ENCODE assay signal across 7 cellular contexts in the genomic region with DNA sequence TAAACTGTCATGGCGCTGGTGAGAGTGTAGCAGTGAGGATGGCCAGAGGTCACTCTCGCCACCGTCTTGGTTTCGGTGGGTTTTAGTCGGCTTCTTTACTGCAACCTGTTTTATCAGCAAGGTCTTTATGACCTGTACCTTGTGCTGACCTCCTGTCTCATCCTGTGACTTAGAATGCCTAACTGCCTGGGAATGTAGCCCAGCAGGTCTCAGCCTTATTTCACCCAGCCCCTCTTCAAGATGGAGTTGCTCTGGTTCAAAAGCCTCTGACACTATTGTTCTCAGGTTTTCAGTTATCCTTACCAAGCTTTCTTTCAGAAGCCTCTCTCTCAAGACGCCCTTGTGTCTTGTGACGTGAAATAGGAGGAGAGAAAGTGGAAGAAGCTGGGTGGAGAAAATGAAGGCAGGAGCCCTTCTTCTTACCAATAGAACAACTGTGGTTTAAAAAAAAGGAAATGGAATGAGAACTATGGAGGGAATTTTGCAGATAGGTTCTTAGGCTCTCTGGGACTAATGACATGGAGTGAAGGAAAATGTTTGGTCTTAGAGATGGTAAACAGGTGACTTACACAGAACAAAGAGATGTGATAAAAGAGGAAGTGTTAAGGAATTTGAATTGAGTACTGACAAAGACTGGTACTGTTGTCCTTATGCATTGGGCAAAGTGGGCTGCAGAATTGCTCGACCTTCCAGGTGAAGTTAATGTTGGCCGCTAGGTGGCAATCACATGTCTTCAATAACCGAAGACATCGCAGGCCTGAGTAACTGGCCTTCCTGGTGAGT.
DNase-seq lines count a peak whose midpoint lies in the region; ATAC-seq and TF ChIP-seq lines count a peak whose summit lies in the region.

No MANE protein-coding gene starts in this region.

- no peak overlapping the region for H3K27ac ChIP-seq in right atrium auricular region

- H3K4me3 ChIP-seq in GM12875 (ENCODE audit: low read depth, low read length) (no peak overlapping the region), right atrium auricular region (no peak overlapping the region)

- no peaks in the 10 kb centered on the region for H3K4me1 ChIP-seq in right atrium auricular region

- H3K36me3 ChIP-seq in right atrium auricular region = no peaks in the 10 kb centered on the region

- H3K27me3 ChIP-seq in right atrium auricular region = no peaks in the 10 kb centered on the region

- no peaks in the 10 kb centered on the region for H3K9me3 ChIP-seq in right atrium auricular region

- intact Hi-C loops in sciatic nerve (cut with DNase I) = no loop called here

- ATAC-seq in HG02571 (IDR thresholded peaks at IDR 0.05; ENCODE audit: unreplicated experiment) (peak; percentile 82), SK-N-SH treated with all-trans-retinoic acid at 6 μM for 48 hours (peak; percentile 97), sciatic nerve (peak; percentile 89)

- TF ChIP-seq CTCF in GM12875 (IDR thresholded peaks at IDR 0.05; ENCODE audit: borderline replicate concordance, insufficient read depth, low read depth, low read length) (peak; percentile 58; the same call in 1 of the 2 replicates), right atrium auricular region (IDR thresholded peaks at IDR 0.05) (peak; percentile 56 to 81)

- peak; percentile 51 for DNase-seq in MV-4-11 (lab: John Stamatoyannopoulos, UW)
- DNase-seq in amniotic epithelial cell (ENCODE audit: low read depth) = peak; percentile 87
- DNase-seq in right atrium auricular region (ENCODE audit: low spot score) = peak; percentile 79
- peak; percentile 83 for DNase-seq in sciatic nerve (ENCODE audit: low spot score)

TF ChIP-seq in SK-N-SH treated with all-trans-retinoic acid at 6 μM for 48 hours, 23 proteins besides CTCF, POLR2A, EP300 and RAD21:
- TF ChIP-seq PPARA (CRISPR knock-in tag; IDR thresholded peaks at IDR 0.05; ENCODE audit: borderline replicate concordance) = no peak
- 0 out of 2 replicates have a peak, but pooled peaks have one; percentile 46 for TF ChIP-seq ZFP3 (CRISPR knock-in tag; IDR thresholded peaks at IDR 0.05)
- TF ChIP-seq OSR1 (CRISPR knock-in tag; IDR thresholded peaks at IDR 0.05) = 0 out of 2 replicates have a peak, but pooled peaks have one; percentile 74
- TF ChIP-seq CSDC2 (CRISPR knock-in tag; IDR thresholded peaks at IDR 0.05) = peak; percentile 97
- TF ChIP-seq ISL1 (CRISPR knock-in tag; IDR thresholded peaks at IDR 0.05) = no peak
- TF ChIP-seq RARB (CRISPR knock-in tag; IDR thresholded peaks at IDR 0.05) = no peak
- TF ChIP-seq ZC3H10 (CRISPR knock-in tag; IDR thresholded peaks at IDR 0.05) = 0 out of 2 replicates have a peak, but pooled peaks have one; percentile 47
- TF ChIP-seq, protein P1, sequence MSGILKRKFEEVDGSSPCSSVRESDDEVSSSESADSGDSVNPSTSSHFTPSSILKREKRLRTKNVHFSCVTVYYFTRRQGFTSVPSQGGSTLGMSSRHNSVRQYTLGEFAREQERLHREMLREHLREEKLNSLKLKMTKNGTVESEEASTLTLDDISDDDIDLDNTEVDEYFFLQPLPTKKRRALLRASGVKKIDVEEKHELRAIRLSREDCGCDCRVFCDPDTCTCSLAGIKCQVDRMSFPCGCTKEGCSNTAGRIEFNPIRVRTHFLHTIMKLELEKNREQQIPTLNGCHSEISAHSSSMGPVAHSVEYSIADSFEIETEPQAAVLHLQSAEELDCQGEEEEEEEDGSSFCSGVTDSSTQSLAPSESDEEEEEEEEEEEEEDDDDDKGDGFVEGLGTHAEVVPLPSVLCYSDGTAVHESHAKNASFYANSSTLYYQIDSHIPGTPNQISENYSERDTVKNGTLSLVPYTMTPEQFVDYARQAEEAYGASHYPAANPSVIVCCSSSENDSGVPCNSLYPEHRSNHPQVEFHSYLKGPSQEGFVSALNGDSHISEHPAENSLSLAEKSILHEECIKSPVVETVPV (CRISPR knock-in tag; IDR thresholded peaks at IDR 0.05) = no peak
- TF ChIP-seq ZNF565 (CRISPR knock-in tag; conservative IDR thresholded peaks at IDR 0.05; ENCODE audit: low read depth) = no peak
